14 cellular contexts compared by ENCODE assay signal in genomic region chr3:189229421-189229820, GRCh38. TPM values are rescaled to one million over a fixed set of nuclear protein-coding genes. Genes with fewer than 3 reads are reported as not detected.
DNase-seq lines count a peak whose midpoint lies in the region; ATAC-seq lines count a peak whose summit lies in the region.
"Had no signal": no experiment of that assay in that cellular context is flagged by ENCODE, and none has a peak within 500 bp of the region (broad histone marks: within the 10 kb centered on the region; RNA-seq: fewer than 3 reads in every experiment).

No MANE protein-coding gene starts in this region.

- ATAC-seq in GM18861 (IDR thresholded peaks at IDR 0.05; ENCODE audit: unreplicated experiment) (peak; percentile 91), GM21529 (IDR thresholded peaks at IDR 0.05; ENCODE audit: unreplicated experiment) (peak; percentile 68), HG03457 (IDR thresholded peaks at IDR 0.05; ENCODE audit: unreplicated experiment) (peak; percentile 75), left lobe of liver (peak; percentile 17), T-helper 17 cell (no peak)
- ATAC-seq: T-cell had no signal

- H3K4me3 Mint-ChIP-seq in T-helper 17 cell, result no peak overlapping the region
- H3K4me3 Mint-ChIP-seq: activated CD4-positive, alpha-beta T cell treated with anti-CD3 and anti-CD28 coated beads, Interleukin-2, amount 10 ng/mL, durations not matched to agents 7 days and 5 days; CD4-positive, alpha-beta T cell; T-cell had no signal

- H3K27ac Mint-ChIP-seq in T-helper 17 cell, result no peak overlapping the region
- H3K27ac Mint-ChIP-seq: activated CD4-positive, alpha-beta T cell treated with anti-CD3 and anti-CD28 coated beads, Interleukin-2, amount 10 ng/mL, durations not matched to agents 7 days and 5 days; CD4-positive, alpha-beta T cell; T-cell had no signal

- H3K27me3 Mint-ChIP-seq in T-helper 17 cell, result peaks cover 8% of the 10 kb centered on the region
- H3K27me3 Mint-ChIP-seq: activated CD4-positive, alpha-beta T cell treated with anti-CD3 and anti-CD28 coated beads, Interleukin-2, amount 10 ng/mL, durations not matched to agents 7 days and 5 days; CD4-positive, alpha-beta T cell had no signal

- DNase-seq in left lobe of liver (ENCODE audit: low spot score) (no peak), NCI-H82 treated with DMSO at 0.1 percent for 48 hours (lab: John Stamatoyannopoulos, UW; ENCODE audit: unreplicated experiment) (no peak), NCI-H2107 (lab: John Stamatoyannopoulos, UW) (no peak), T-helper 17 cell (no peak)
- no peak for DNase-seq in stimulated activated CD4-positive, alpha-beta T cell treated with anti-CD3 and anti-CD28 coated beads, Interleukin-4, amount 100 ng/mL, for 4 hours
- DNase-seq: activated CD4-positive, alpha-beta T cell treated with anti-CD3 and anti-CD28 coated beads, Interleukin-2, amount 10 ng/mL, durations not matched to agents 7 days and 5 days; CD4-positive, alpha-beta T cell; mesenchymal stem cell; NCI-H1048; NCI-H526 treated with DMSO at 0.1 percent for 48 hours; T-cell had no signal

- H3K4me1 Mint-ChIP-seq in T-helper 17 cell, result peaks cover 7% of the 10 kb centered on the region

- no peaks in the 10 kb centered on the region for H3K9me3 ChIP-seq in T-helper 17 cell (ENCODE audit: control insufficient read depth, low read length, poor library complexity, severe bottlenecking)

- H3K36me3 Mint-ChIP-seq in T-helper 17 cell (ENCODE audit: low read depth), result no peaks in the 10 kb centered on the region
- H3K36me3 Mint-ChIP-seq: T-cell had no signal

RNA-seq across cellular contexts. Expression of gene TPRG1, which starts 57.6 kb away (rescaled TPM):
- 33.3 TPM for total RNA-seq in left lobe of liver
- total RNA-seq in T-helper 17 cell, result 1 to 10 TPM; 1.6 to 3.1 TPM
